13 cellular contexts compared by ENCODE assay signal in the genomic region with DNA sequence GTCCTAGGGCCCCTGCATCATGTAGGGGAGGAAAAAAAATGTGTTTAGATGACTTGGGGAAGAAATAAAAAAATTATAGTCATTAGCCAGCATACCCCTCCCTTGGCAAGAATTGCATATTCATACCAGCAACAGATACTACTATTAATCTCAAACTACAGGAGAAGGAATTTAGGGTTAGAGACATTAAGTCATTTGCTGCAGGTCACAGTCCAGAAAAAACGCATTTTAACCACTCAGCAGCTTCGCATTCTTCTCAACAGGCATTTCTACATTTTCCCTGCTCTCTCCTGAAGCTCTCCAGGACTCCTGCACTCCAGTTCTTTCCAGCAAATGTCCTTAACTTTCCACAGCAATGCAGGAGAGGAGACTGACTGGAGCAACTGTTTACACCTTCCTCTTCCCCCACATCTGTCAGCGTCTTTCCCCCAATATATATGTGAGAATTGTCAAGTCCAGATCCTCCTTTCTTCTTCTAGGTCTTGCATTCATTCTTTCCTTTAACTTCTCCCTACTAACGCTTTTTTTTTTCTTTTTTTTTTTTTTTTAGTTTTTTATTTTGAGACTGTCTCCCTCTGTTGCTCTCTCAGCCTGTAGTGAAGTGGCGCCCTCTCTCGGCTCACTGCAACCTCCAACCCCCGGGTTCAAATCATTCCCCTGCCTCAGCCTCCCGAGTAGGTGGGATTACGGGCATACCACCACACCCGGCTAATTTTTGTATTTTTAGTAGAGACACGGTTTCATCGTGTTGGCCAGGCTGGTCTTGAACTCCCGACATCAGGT. TPM values are rescaled to one million over a fixed set of nuclear protein-coding genes. Genes with fewer than 3 reads are reported as not detected.
DNase-seq lines count a peak whose midpoint lies in the region; ATAC-seq and TF ChIP-seq lines count a peak whose summit lies in the region.
"Had no signal": no experiment of that assay in that cellular context is flagged by ENCODE, and none has a peak within 500 bp of the region (broad histone marks: within the 10 kb centered on the region; RNA-seq: fewer than 3 reads in every experiment).

No MANE protein-coding gene starts in this region.

- peaks cover 6% of the 10 kb centered on the region for H3K4me1 Mint-ChIP-seq in WTC11

- no peak overlapping the region for H3K4me3 ChIP-seq in ACC112 (ENCODE audit: low read depth, low read length)
- H3K4me3 ChIP-seq in hepatocyte, result no peak overlapping the region

- no peaks in the 10 kb centered on the region for H3K27me3 ChIP-seq in ACC112 (ENCODE audit: insufficient read depth, low read length)
- no peaks in the 10 kb centered on the region for H3K27me3 ChIP-seq in hepatocyte

- H4K20me1 ChIP-seq in hepatocyte (ENCODE audit: insufficient read depth, poor library complexity, severe bottlenecking), result no peaks in the 10 kb centered on the region

- CTCF ChIA-PET in WTC11 (lab: Charles Lee), result interaction anchor here (0.6 to 6.2 kb wide), 10 partner anchors 8 to 294 kb away, joined by 3 to 96 read pairs (median 4); no protein-coding TSS in a partner anchor

- H3K27ac ChIP-seq in ACC112 (ENCODE audit: low read depth, low read length) (no peak overlapping the region), hepatocyte (no peak overlapping the region)

- H3K79me2 ChIP-seq in ACC112 (ENCODE audit: control insufficient read depth, insufficient read depth, low read length, unreplicated experiment), result no peaks in the 10 kb centered on the region
- no peaks in the 10 kb centered on the region for H3K79me2 ChIP-seq in hepatocyte

- H3K4me3 Mint-ChIP-seq in WTC11, result no peak overlapping the region

- H3K9me3 Mint-ChIP-seq in WTC11, result no peaks in the 10 kb centered on the region

- H3K9me2 ChIP-seq in hepatocyte (replicated peaks; ENCODE audit: insufficient read depth), result no peaks in the 10 kb centered on the region

- WGBS in hepatocyte (ENCODE audit: low lambda C conversion rate, missing lambda C conversion rate), result 52% methylated on average over 13 of the region's 13 CpGs

- DNase-seq in WTC11 (ENCODE audit: low spot score) (peak; percentile 71), hepatocyte (ENCODE audit: low spot score) (no peak), GF-D8 (lab: John Stamatoyannopoulos, UW) (no peak), SW480 (ENCODE audit: low spot score) (no peak)
- DNase-seq: COR-L47; effector CD4-positive, alpha-beta T cell; NCI-H748 treated with DMSO at 0.1 percent for 48 hours had no signal

- no peak overlapping the region for H3K4me2 ChIP-seq in hepatocyte

- no peaks in the 10 kb centered on the region for H3K9me3 ChIP-seq in hepatocyte (ENCODE audit: low read depth)

- TF ChIP-seq CTCF in WTC11 (IDR thresholded peaks at IDR 0.05) (peak; percentile 33; the same call in 1 of the 2 replicates), hepatocyte (IDR thresholded peaks at IDR 0.05; ENCODE audit: poor library complexity) (peak; percentile 37)

- POLR2A ChIA-PET in WTC11 (lab: Charles Lee), result no interaction called here

- H3K4me1 ChIP-seq in ACC112 (ENCODE audit: control insufficient read depth, insufficient read depth, low read length, unreplicated experiment) (peaks cover 6% of the 10 kb centered on the region), hepatocyte (ENCODE audit: insufficient read depth) (no peaks in the 10 kb centered on the region)

- no peaks in the 10 kb centered on the region for H3K36me3 Mint-ChIP-seq in WTC11

- peak overlapping the region; percentile 3 for H2AFZ ChIP-seq in ACC112 (ENCODE audit: low read length, unreplicated experiment)
- no peak overlapping the region for H2AFZ ChIP-seq in hepatocyte

- no peaks in the 10 kb centered on the region for H3K27me3 Mint-ChIP-seq in WTC11 (ENCODE audit: low read depth)

- H3K27ac Mint-ChIP-seq in WTC11, result no peak overlapping the region; the same call in 1 of the 2 replicates

- H3K36me3 ChIP-seq in ACC112 (ENCODE audit: insufficient read depth, low read length) (no peaks in the 10 kb centered on the region), hepatocyte (replicated peaks; ENCODE audit: insufficient read depth, low read depth) (no peaks in the 10 kb centered on the region)

- ATAC-seq in GM19351 (IDR thresholded peaks at IDR 0.05; ENCODE audit: unreplicated experiment) (peak; percentile 54), WTC11 (peak; percentile 89), HG03159 (IDR thresholded peaks at IDR 0.05; ENCODE audit: unreplicated experiment) (no peak), GM21367 (IDR thresholded peaks at IDR 0.05; ENCODE audit: unreplicated experiment) (no peak)

TF ChIP-seq in WTC11, 78 proteins besides CTCF, POLR2A, EP300 and RAD21:
- TF ChIP-seq TCF7 (CRISPR knock-in tag; IDR thresholded peaks at IDR 0.05; ENCODE audit: low read depth) (no peak), ZNF512 (CRISPR knock-in tag; IDR thresholded peaks at IDR 0.05; ENCODE audit: borderline replicate concordance) (peak; percentile 34; the same call in 1 of the 2 replicates), GTF2I (CRISPR knock-in tag; conservative IDR thresholded peaks at IDR 0.05) (no peak), NR3C1 (CRISPR knock-in tag; conservative IDR thresholded peaks at IDR 0.05; ENCODE audit: low read depth) (no peak), FOXJ3 (CRISPR knock-in tag; IDR thresholded peaks at IDR 0.05; ENCODE audit: borderline replicate concordance) (no peak)
- TF ChIP-seq, protein P1, sequence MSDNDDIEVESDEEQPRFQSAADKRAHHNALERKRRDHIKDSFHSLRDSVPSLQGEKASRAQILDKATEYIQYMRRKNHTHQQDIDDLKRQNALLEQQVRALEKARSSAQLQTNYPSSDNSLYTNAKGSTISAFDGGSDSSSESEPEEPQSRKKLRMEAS (CRISPR knock-in tag; IDR thresholded peaks at IDR 0.05), result no peak

RNA-seq across cellular contexts. Expression of gene PRPS1L1, which starts 35.6 kb away (rescaled TPM):
- total RNA-seq in WTC11 (2021) (not detected in 3 replicates), hepatocyte (not detected in 2 replicates)
- polyA plus RNA-seq in hepatocyte, result not detected in 2 replicates
- total RNA-seq: lung microvascular endothelial cell, urinary bladder had no signal
- polyA plus RNA-seq: urinary bladder had no signal

RNA-seq across cellular contexts. Expression of gene SNX13, which starts 51.8 kb away (rescaled TPM):
- total RNA-seq in WTC11 (2021) (27.5 to 30.0 TPM (median 29.3 TPM) in 3 replicates), hepatocyte (57.6 and 64.6 TPM in 2 replicates)
- polyA plus RNA-seq in hepatocyte, result 17.2 and 17.4 TPM in 2 replicates

Comparison
In these comparisons a context has a peak if more than half of its experiments do, and no peak if none do; other contexts are left out.
1. ATAC-seq: peak in GM19351 (single experiment) and WTC11 (single experiment); none in HG03159 (single experiment) and GM21367 (single experiment).